8 cellular contexts compared by ENCODE assay signal in the genomic region with DNA sequence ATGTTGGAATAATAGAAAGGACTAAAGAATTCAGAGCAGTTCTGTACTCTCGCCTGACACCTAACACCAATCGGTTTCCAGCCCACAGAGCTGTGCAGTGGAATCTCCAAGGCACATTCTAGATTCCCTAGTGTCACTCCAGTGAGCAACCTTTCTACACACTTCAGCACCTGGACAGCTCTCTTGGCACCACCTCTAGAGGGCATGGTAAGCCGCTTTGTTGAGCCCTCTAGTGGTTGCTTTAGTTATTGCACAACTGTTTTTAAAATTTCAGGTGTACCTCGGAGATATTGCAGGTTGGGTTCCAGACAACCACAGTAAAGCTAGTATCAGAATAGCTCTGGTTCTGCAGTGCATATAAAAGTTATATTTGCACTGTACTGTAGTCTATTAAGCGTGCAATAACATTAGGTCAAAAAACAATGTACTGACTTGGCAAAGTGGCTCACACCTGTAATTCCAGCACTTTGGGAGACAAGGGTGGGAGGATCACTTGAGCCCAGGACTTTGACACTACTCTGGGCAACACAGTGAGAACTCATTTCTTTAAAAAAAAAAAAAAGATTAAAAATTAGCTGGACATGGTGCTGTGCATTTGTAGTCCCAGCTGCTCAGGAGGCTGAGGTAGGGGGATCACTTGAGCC. TPM values are rescaled to one million over a fixed set of nuclear protein-coding genes. Genes with fewer than 3 reads are reported as not detected.
DNase-seq lines count a peak whose midpoint lies in the region; ATAC-seq and TF ChIP-seq lines count a peak whose summit lies in the region.

No MANE protein-coding gene starts in this region.

- intact Hi-C loops in heart left ventricle (cut with DNase I): loop anchor here in 6 of 10 donors (2.0 to 5.0 kb wide), 2 partner anchors 152 to 154 kb away; no protein-coding TSS in a partner anchor

- TF ChIP-seq CTCF in GM12873 (IDR thresholded peaks at IDR 0.05; ENCODE audit: insufficient read depth, low read depth, low read length, missing control alignments): peak; percentile 98
- TF ChIP-seq CTCF in NB4 (IDR thresholded peaks at IDR 0.05; ENCODE audit: low read depth, low read length): peak; percentile 96
- peak; percentile 83 to 95 (median 91) for TF ChIP-seq CTCF in heart left ventricle (IDR thresholded peaks at IDR 0.05)

- 2 to 4% (median 3%) methylated on average over 5 of the region's 5 CpGs for WGBS in heart left ventricle, 4 donors

- H3K4me3 Mint-ChIP-seq in activated naive CD8-positive, alpha-beta T cell treated with anti-CD3 and anti-CD28 coated beads for 36 hours: no peak overlapping the region

- peaks cover 2% of the 10 kb centered on the region for H3K36me3 Mint-ChIP-seq in activated naive CD8-positive, alpha-beta T cell treated with anti-CD3 and anti-CD28 coated beads for 36 hours

- ATAC-seq in HG02571 (IDR thresholded peaks at IDR 0.05; ENCODE audit: unreplicated experiment) (peak; percentile 75), heart left ventricle (peak; percentile 82 to 90 (median 86)), GM18873 (IDR thresholded peaks at IDR 0.05; ENCODE audit: low FRiP score, unreplicated experiment) (no peak)

- peaks cover 0 to 11% (median 0%) of the 10 kb centered on the region in 9 donors for H3K27me3 ChIP-seq in heart left ventricle

- H3K9me3 Mint-ChIP-seq in activated naive CD8-positive, alpha-beta T cell treated with anti-CD3 and anti-CD28 coated beads for 36 hours: no peaks in the 10 kb centered on the region

- peaks cover 22% of the 10 kb centered on the region for H3K27me3 Mint-ChIP-seq in activated naive CD8-positive, alpha-beta T cell treated with anti-CD3 and anti-CD28 coated beads for 36 hours

- no peak overlapping the region for H3K27ac ChIP-seq in heart left ventricle

- no peak overlapping the region for H3K4me3 ChIP-seq in NB4 (ENCODE audit: low read depth, low read length)
- no peak overlapping the region for H3K4me3 ChIP-seq in heart left ventricle

- H3K4me1 ChIP-seq in heart left ventricle: no peaks in the 10 kb centered on the region

- DNase-seq in NB4 (ENCODE audit: low read depth) (peak; percentile 79), SKM-1 (lab: John Stamatoyannopoulos, UW; ENCODE audit: unreplicated experiment) (peak; percentile 42), heart left ventricle (peak; percentile 71 to 81 (median 76)), putamen (ENCODE audit: low spot score) (peak; percentile 27)
- peak; percentile 58 for DNase-seq in activated naive CD8-positive, alpha-beta T cell treated with anti-CD3 and anti-CD28 coated beads for 36 hours

- H3K27ac Mint-ChIP-seq in activated naive CD8-positive, alpha-beta T cell treated with anti-CD3 and anti-CD28 coated beads for 36 hours: no peak overlapping the region

- no peaks in the 10 kb centered on the region for H3K36me3 ChIP-seq in heart left ventricle

- TF ChIP-seq POLR2A in NB4 (IDR thresholded peaks at IDR 0.05; ENCODE audit: extremely low read depth, insufficient read length) (no peak), heart left ventricle (IDR thresholded peaks at IDR 0.05) (no peak)

- no peaks in the 10 kb centered on the region for H3K4me1 Mint-ChIP-seq in activated naive CD8-positive, alpha-beta T cell treated with anti-CD3 and anti-CD28 coated beads for 36 hours

- H3K9me3 ChIP-seq in heart left ventricle: no peaks in the 10 kb centered on the region

RNA-seq across cellular contexts. Expression of gene ERC2, which starts 26.5 kb away (rescaled TPM):
- total RNA-seq in activated naive CD8-positive, alpha-beta T cell treated with anti-CD3 and anti-CD28 coated beads for 36 hours: not detected
- 1 to 10 TPM in 6 of 9 donors, under 1 TPM in 3; 0.16 to 3.8 (median 1.7) TPM for total RNA-seq in heart left ventricle
- polyA plus RNA-seq in heart left ventricle: under 1 TPM; 0.64 to 0.76 TPM

Comparison
In these comparisons a context has a peak if more than half of its experiments do, and no peak if none do; other contexts are left out.
1. DNase-seq: peak in every context shown above with its lines; median percentile 79 in NB4; 76 in heart left ventricle; 58 in activated naive CD8-positive, alpha-beta T cell treated with anti-CD3 and anti-CD28 coated beads for 36 hours; 42 in SKM-1; 27 in putamen.